In genomic region chr2:110755494-110756078, GRCh38 we compare ENCODE assay signal across 1 cellular context.
A peak's percentile ranks its signal among the peaks of the same experiment; 100 is the strongest.
TF ChIP-seq lines count a peak whose summit lies in the region.

No MANE protein-coding gene starts in this region.

TF ChIP-seq in K562, 482 proteins besides CTCF, POLR2A, EP300 and RAD21 (continued from another document):
- TF ChIP-seq ARID3A (IDR thresholded peaks at IDR 0.05; ENCODE audit: borderline replicate concordance, low read depth, low read length), result peak; percentile 85; the same call in 1 of the 2 replicates
- peak; percentile 68 for TF ChIP-seq DEAF1 (CRISPR knock-in tag; IDR thresholded peaks at IDR 0.05)
